In genomic region chr22:31942091-31942490, GRCh38 we compare ENCODE assay signal across 17 cellular contexts. TPM values are rescaled to one million over a fixed set of nuclear protein-coding genes. Genes with fewer than 3 reads are reported as not detected.
DNase-seq lines count a peak whose midpoint lies in the region; ATAC-seq and TF ChIP-seq lines count a peak whose summit lies in the region.
"Had no signal": no experiment of that assay in that cellular context is flagged by ENCODE, and none has a peak within 500 bp of the region (broad histone marks: within the 10 kb centered on the region; RNA-seq: fewer than 3 reads in every experiment).

No MANE protein-coding gene starts in this region.

- intact Hi-C loops in natural killer cell (cut with micrococcal nuclease), result no loop called here

- no peaks in the 10 kb centered on the region for H3K27me3 Mint-ChIP-seq in stimulated activated naive CD8-positive, alpha-beta T cell treated with anti-CD3 and anti-CD28 coated beads, Interleukin-15, Interleukin-2, amounts not matched to agents 100 ng/mL and 50 ng/mL, for 24 hours
- H3K27me3 Mint-ChIP-seq in activated naive CD8-positive, alpha-beta T cell treated with anti-CD3 and anti-CD28 coated beads, Interleukin-2, amount 50 U/mL, for 24 hours, result no peaks in the 10 kb centered on the region
- no peaks in the 10 kb centered on the region for H3K27me3 Mint-ChIP-seq in natural killer cell (ENCODE audit: low read depth in 2 of 2)

- no peak for TF ChIP-seq CTCF in natural killer cell (IDR thresholded peaks at IDR 0.05)

- DNase-seq in stimulated activated naive CD8-positive, alpha-beta T cell treated with anti-CD3 and anti-CD28 coated beads, Interleukin-15, Interleukin-2, amounts not matched to agents 100 U/mL and 50 U/mL, for 24 hours, result no peak
- DNase-seq in activated naive CD8-positive, alpha-beta T cell treated with anti-CD3 and anti-CD28 coated beads, Interleukin-2, amount 50 U/mL, for 24 hours, result no peak
- DNase-seq in natural killer cell, result no peak
- no peak for DNase-seq in NCI-H446 treated with DMSO at 0.1 percent for 48 hours (lab: John Stamatoyannopoulos, UW)
- DNase-seq in iPS-NIHi7 (ENCODE audit: extremely low spot score), result no peak
- no peak for DNase-seq in activated CD4-positive, alpha-beta T cell treated with anti-CD3 and anti-CD28 coated beads, Interleukin-2, amount 50 U/mL, for 4 hours
- DNase-seq: dermis blood vessel endothelial cell, DMS79 treated with DMSO at 0.1 percent for 48 hours, H7, heart right ventricle, MM.1S, NCI-H146, NCI-H2171 treated with DMSO at 0.1 percent for 48 hours had no signal

- no peak for ATAC-seq in stimulated activated naive CD8-positive, alpha-beta T cell treated with anti-CD3 and anti-CD28 coated beads, Interleukin-15, Interleukin-2, amounts not matched to agents 100 U/mL and 50 U/mL, for 24 hours
- ATAC-seq in activated naive CD8-positive, alpha-beta T cell treated with anti-CD3 and anti-CD28 coated beads, Interleukin-2, amount 50 U/mL, for 24 hours, result no peak
- ATAC-seq in natural killer cell (no peak), GM18867 (IDR thresholded peaks at IDR 0.05; ENCODE audit: unreplicated experiment) (no peak)
- ATAC-seq: heart right ventricle, right lobe of liver had no signal

- H3K27ac Mint-ChIP-seq in stimulated activated naive CD8-positive, alpha-beta T cell treated with anti-CD3 and anti-CD28 coated beads, Interleukin-15, Interleukin-2, amounts not matched to agents 100 ng/mL and 50 ng/mL, for 24 hours, result peak overlapping the region; percentile 80
- H3K27ac Mint-ChIP-seq in activated naive CD8-positive, alpha-beta T cell treated with anti-CD3 and anti-CD28 coated beads, Interleukin-2, amount 50 U/mL, for 24 hours, result peak overlapping the region; percentile 91
- H3K27ac Mint-ChIP-seq in natural killer cell, result peak overlapping the region; percentile 14 to 24

- peaks cover 24% of the 10 kb centered on the region for H3K4me1 Mint-ChIP-seq in stimulated activated naive CD8-positive, alpha-beta T cell treated with anti-CD3 and anti-CD28 coated beads, Interleukin-15, Interleukin-2, amounts not matched to agents 100 ng/mL and 50 ng/mL, for 24 hours (ENCODE audit: low read depth)
- peaks cover 26% of the 10 kb centered on the region for H3K4me1 Mint-ChIP-seq in activated naive CD8-positive, alpha-beta T cell treated with anti-CD3 and anti-CD28 coated beads, Interleukin-2, amount 50 U/mL, for 24 hours
- peaks cover 2 to 9% of the 10 kb centered on the region in 2 donors for H3K4me1 Mint-ChIP-seq in natural killer cell

- no peaks in the 10 kb centered on the region for H3K9me3 Mint-ChIP-seq in stimulated activated naive CD8-positive, alpha-beta T cell treated with anti-CD3 and anti-CD28 coated beads, Interleukin-15, Interleukin-2, amounts not matched to agents 100 ng/mL and 50 ng/mL, for 24 hours
- H3K9me3 Mint-ChIP-seq in activated naive CD8-positive, alpha-beta T cell treated with anti-CD3 and anti-CD28 coated beads, Interleukin-2, amount 50 U/mL, for 24 hours, result no peaks in the 10 kb centered on the region
- no peaks in the 10 kb centered on the region for H3K9me3 Mint-ChIP-seq in natural killer cell
- H3K9me3 Mint-ChIP-seq: IgD-negative memory B cell had no signal

- no peaks in the 10 kb centered on the region for H3K36me3 Mint-ChIP-seq in stimulated activated naive CD8-positive, alpha-beta T cell treated with anti-CD3 and anti-CD28 coated beads, Interleukin-15, Interleukin-2, amounts not matched to agents 100 ng/mL and 50 ng/mL, for 24 hours (ENCODE audit: low read depth)
- H3K36me3 Mint-ChIP-seq in activated naive CD8-positive, alpha-beta T cell treated with anti-CD3 and anti-CD28 coated beads, Interleukin-2, amount 50 U/mL, for 24 hours (ENCODE audit: low read depth), result peaks cover 2% of the 10 kb centered on the region
- H3K36me3 Mint-ChIP-seq in natural killer cell, result no peaks in the 10 kb centered on the region
- H3K36me3 Mint-ChIP-seq: IgD-negative memory B cell had no signal

- H3K4me3 Mint-ChIP-seq in stimulated activated naive CD8-positive, alpha-beta T cell treated with anti-CD3 and anti-CD28 coated beads, Interleukin-15, Interleukin-2, amounts not matched to agents 100 ng/mL and 50 ng/mL, for 24 hours, result no peak overlapping the region
- H3K4me3 Mint-ChIP-seq in activated naive CD8-positive, alpha-beta T cell treated with anti-CD3 and anti-CD28 coated beads, Interleukin-2, amount 50 U/mL, for 24 hours, result no peak overlapping the region
- H3K4me3 Mint-ChIP-seq in natural killer cell, result peak overlapping the region; percentile 41

RNA-seq across cellular contexts. Expression of gene YWHAH, which starts 2.2 kb away (rescaled TPM):
- total RNA-seq in natural killer cell, result 10 to 100 TPM; 29.6 to 35.0 (median 32.8) TPM

Comparison
In these comparisons a context has a peak if more than half of its experiments do, and no peak if none do; other contexts are left out.
1. H3K27ac Mint-ChIP-seq: peak in every context shown above with its lines; median percentile 91 in activated naive CD8-positive, alpha-beta T cell treated with anti-CD3 and anti-CD28 coated beads, Interleukin-2, amount 50 U/mL, for 24 hours; 80 in stimulated activated naive CD8-positive, alpha-beta T cell treated with anti-CD3 and anti-CD28 coated beads, Interleukin-15, Interleukin-2, amounts not matched to agents 100 ng/mL and 50 ng/mL, for 24 hours; 19 in natural killer cell.